11 cellular contexts compared by ENCODE assay signal in genomic region chr21:37374026-37374425, GRCh38. TPM values are rescaled to one million over a fixed set of nuclear protein-coding genes. Genes with fewer than 3 reads are reported as not detected.
DNase-seq lines count a peak whose midpoint lies in the region; ATAC-seq and TF ChIP-seq lines count a peak whose summit lies in the region.
"Had no signal": no experiment of that assay in that cellular context is flagged by ENCODE, and none has a peak within 500 bp of the region (broad histone marks: within the 10 kb centered on the region; RNA-seq: fewer than 3 reads in every experiment).

No MANE protein-coding gene starts in this region.

- CTCF ChIA-PET in PC-9 (lab: Charles Lee), result interaction anchor here (0.5 kb wide), 1 partner anchor 123 kb away, joined by 4 read pairs; no protein-coding TSS in a partner anchor

- H4K20me1 ChIP-seq in PC-9 (ENCODE audit: insufficient read depth), result no peaks in the 10 kb centered on the region

- H3K27me3 Mint-ChIP-seq in natural killer cell (ENCODE audit: low read depth in 2 of 2), result no peaks in the 10 kb centered on the region
- H3K27me3 Mint-ChIP-seq: activated naive CD4-positive, alpha-beta T cell treated with anti-CD3 and anti-CD28 coated beads, Interleukin-2, amount 10 ng/mL, durations not matched to agents 7 days and 5 days had no signal

- H3K36me3 ChIP-seq in PC-9 (ENCODE audit: low read depth), result no peaks in the 10 kb centered on the region
- H3K36me3 ChIP-seq: MG63 had no signal

- H3K79me2 ChIP-seq in PC-9 (ENCODE audit: low read depth), result peaks cover 100% of the 10 kb centered on the region

- peaks cover 85 to 86% of the 10 kb centered on the region in 2 donors for H3K4me1 Mint-ChIP-seq in natural killer cell

- H3K27me3 ChIP-seq in PC-9 (ENCODE audit: insufficient read depth, low read depth), result no peaks in the 10 kb centered on the region
- H3K27me3 ChIP-seq: MG63 had no signal

- intact Hi-C loops in PC-9 (cut with micrococcal nuclease; ENCODE audit: unreplicated experiment) (no loop called here), natural killer cell (cut with micrococcal nuclease) (loop anchor here (5.0 kb wide), 1 partner anchor 33 kb away; no protein-coding TSS in a partner anchor)

- H3K9me3 Mint-ChIP-seq in natural killer cell, result no peaks in the 10 kb centered on the region
- H3K9me3 Mint-ChIP-seq: activated naive CD4-positive, alpha-beta T cell treated with anti-CD3 and anti-CD28 coated beads, Interleukin-2, amount 10 ng/mL, durations not matched to agents 7 days and 5 days had no signal

- H3K27ac ChIP-seq in PC-9, result peak overlapping the region; percentile 41; the same call in 1 of the 2 replicates

- H3F3A ChIP-seq in PC-9 (ENCODE audit: insufficient read depth, low read depth), result peaks cover 30% of the 10 kb centered on the region

- no peak overlapping the region for H3K4me3 ChIP-seq in PC-9
- H3K4me3 ChIP-seq: MG63 had no signal

- POLR2A ChIA-PET in PC-9 (lab: Charles Lee; ENCODE audit: unreplicated experiment), result interaction anchor here (0.6 kb wide), 1 partner anchor 99 kb away, joined by 4 read pairs; no protein-coding TSS in a partner anchor

- in situ Hi-C loops in Caki2 (cut with HindIII; ENCODE audit: low pct_unique_long_range_greater_than_20kb, low sequenced_read_pairs), result no loop called here

- no peaks in the 10 kb centered on the region for H3K36me3 Mint-ChIP-seq in natural killer cell

- no peak for ATAC-seq in natural killer cell

- peak overlapping the region; percentile 70 for H3K4me3 Mint-ChIP-seq in natural killer cell
- H3K4me3 Mint-ChIP-seq: activated naive CD4-positive, alpha-beta T cell treated with anti-CD3 and anti-CD28 coated beads, Interleukin-2, amount 10 ng/mL, durations not matched to agents 7 days and 5 days had no signal

- H3K4me2 ChIP-seq in PC-9, result no peak overlapping the region

- DNase-seq in Caki2 (ENCODE audit: low read depth), result peak; percentile 64
- no peak for DNase-seq in PC-9
- peak; percentile 85 for DNase-seq in dermis blood vessel endothelial cell
- no peak for DNase-seq in natural killer cell
- DNase-seq in amniotic stem cell (lab: John Stamatoyannopoulos, UW), result no peak
- no peak for DNase-seq in SIG-M5 (lab: John Stamatoyannopoulos, UW)
- DNase-seq in DMS79 treated with DMSO at 0.1 percent for 48 hours (lab: John Stamatoyannopoulos, UW), result no peak
- DNase-seq in SKM-1 (lab: John Stamatoyannopoulos, UW; ENCODE audit: unreplicated experiment), result no peak
- DNase-seq: activated naive CD4-positive, alpha-beta T cell treated with anti-CD3 and anti-CD28 coated beads, Interleukin-2, amount 10 ng/mL, durations not matched to agents 7 days and 5 days; foreskin melanocyte; MG63 had no signal

- no peaks in the 10 kb centered on the region for H3K9me3 ChIP-seq in PC-9 (ENCODE audit: insufficient read depth, low read depth)
- H3K9me3 ChIP-seq: MG63 had no signal

- peaks cover 56% of the 10 kb centered on the region for H3K4me1 ChIP-seq in PC-9 (replicated peaks; ENCODE audit: insufficient read depth)

- peak overlapping the region; percentile 86 to 97 for H3K27ac Mint-ChIP-seq in natural killer cell

- H2AFZ ChIP-seq in PC-9, result no peak overlapping the region

- BruUV-seq in PC-9 (replicated peaks; lab: Mats Ljungman, UMichigan), result no TSS peak

- TF ChIP-seq CTCF in PC-9 (conservative IDR thresholded peaks at IDR 0.05) (no peak), natural killer cell (IDR thresholded peaks at IDR 0.05) (no peak)

- H3K9me2 ChIP-seq in PC-9 (ENCODE audit: insufficient read depth), result no peaks in the 10 kb centered on the region

RNA-seq across cellular contexts. Expression of gene DYRK1A, which starts 7.5 kb away (rescaled TPM):
- total RNA-seq in Caki2 (2014; rRNA removed; shearing (Covaris generic); ENCODE audit: low replicate concordance), result 20.3 and 43.5 TPM in 2 replicates
- total RNA-seq in PC-9 (2021) (33.7 and 35.5 TPM in 2 replicates), dermis blood vessel endothelial cell (75.6 and 94.8 TPM in 2 replicates), natural killer cell (100 to 1,000 TPM; 149 to 166 (median 153) TPM)

Comparison
In these comparisons a context has a peak if more than half of its experiments do, and no peak if none do; other contexts are left out.
1. DNase-seq: peak in Caki2 (single experiment) and dermis blood vessel endothelial cell (single experiment); none in PC-9 (0 of 2), natural killer cell (single experiment), amniotic stem cell (single experiment), SIG-M5 (single experiment), DMS79 treated with DMSO at 0.1 percent for 48 hours (single experiment) and SKM-1 (single experiment).